Comparison of ENCODE assay signal across 13 cellular contexts in genomic region chr5:169226904-169227303, GRCh38.
"Had no signal": no experiment of that assay in that cellular context is flagged by ENCODE, and none has a peak within 500 bp of the region (broad histone marks: within the 10 kb centered on the region; RNA-seq: fewer than 3 reads in every experiment).

No MANE protein-coding gene starts in this region.

- H3K27me3 ChIP-seq: body of pancreas, gastroesophageal sphincter, uterus had no signal

- H3K36me3 Mint-ChIP-seq: activated naive CD4-positive, alpha-beta T cell treated with anti-CD3 and anti-CD28 coated beads, Interleukin-2, amount 50 U/mL, for 24 hours had no signal

- H3K9me3 ChIP-seq: body of pancreas, gastroesophageal sphincter, thoracic aorta, uterus had no signal

- DNase-seq: amniotic stem cell; body of pancreas; effector memory CD4-positive, alpha-beta T cell; kidney glomerular epithelial cell; stimulated activated CD4-positive, alpha-beta T cell treated with anti-CD3 and anti-CD28 coated beads, Interleukin-4, amount 100 ng/mL, for 1 hour; stimulated activated CD8-positive, alpha-beta memory T cell treated with anti-CD3 and anti-CD28 coated beads, Interleukin-4, amount 100 ng/mL, for 48 hours; uterus had no signal

- H3K4me1 ChIP-seq: body of pancreas, uterus had no signal

- ATAC-seq: body of pancreas, gastroesophageal sphincter had no signal

- H3K27ac Mint-ChIP-seq: activated naive CD4-positive, alpha-beta T cell treated with anti-CD3 and anti-CD28 coated beads, Interleukin-2, amount 50 U/mL, for 24 hours; stimulated activated naive CD8-positive, alpha-beta T cell treated with anti-CD3 and anti-CD28 coated beads, Interleukin-15, Interleukin-2, amounts not matched to agents 100 ng/mL and 50 ng/mL, for 24 hours had no signal

- H3K4me3 ChIP-seq: body of pancreas, gastroesophageal sphincter, thoracic aorta, uterus had no signal

- H3K9me3 Mint-ChIP-seq: activated naive CD4-positive, alpha-beta T cell treated with anti-CD3 and anti-CD28 coated beads, Interleukin-2, amount 50 U/mL, for 24 hours; central memory CD8-positive, alpha-beta T cell; stimulated activated naive CD8-positive, alpha-beta T cell treated with anti-CD3 and anti-CD28 coated beads, Interleukin-15, Interleukin-2, amounts not matched to agents 100 ng/mL and 50 ng/mL, for 24 hours had no signal

- H3K27ac ChIP-seq: body of pancreas, epithelial cell of prostate, gastroesophageal sphincter, thoracic aorta, uterus had no signal

- H3K36me3 ChIP-seq: gastroesophageal sphincter, thoracic aorta, uterus had no signal

- H3K4me1 Mint-ChIP-seq: activated naive CD4-positive, alpha-beta T cell treated with anti-CD3 and anti-CD28 coated beads, Interleukin-2, amount 50 U/mL, for 24 hours; central memory CD8-positive, alpha-beta T cell had no signal

- H3K4me3 Mint-ChIP-seq: activated naive CD4-positive, alpha-beta T cell treated with anti-CD3 and anti-CD28 coated beads, Interleukin-2, amount 50 U/mL, for 24 hours; central memory CD8-positive, alpha-beta T cell; stimulated activated naive CD8-positive, alpha-beta T cell treated with anti-CD3 and anti-CD28 coated beads, Interleukin-15, Interleukin-2, amounts not matched to agents 100 ng/mL and 50 ng/mL, for 24 hours had no signal
